ENCODE assay signal across 8 cellular contexts in the genomic region with DNA sequence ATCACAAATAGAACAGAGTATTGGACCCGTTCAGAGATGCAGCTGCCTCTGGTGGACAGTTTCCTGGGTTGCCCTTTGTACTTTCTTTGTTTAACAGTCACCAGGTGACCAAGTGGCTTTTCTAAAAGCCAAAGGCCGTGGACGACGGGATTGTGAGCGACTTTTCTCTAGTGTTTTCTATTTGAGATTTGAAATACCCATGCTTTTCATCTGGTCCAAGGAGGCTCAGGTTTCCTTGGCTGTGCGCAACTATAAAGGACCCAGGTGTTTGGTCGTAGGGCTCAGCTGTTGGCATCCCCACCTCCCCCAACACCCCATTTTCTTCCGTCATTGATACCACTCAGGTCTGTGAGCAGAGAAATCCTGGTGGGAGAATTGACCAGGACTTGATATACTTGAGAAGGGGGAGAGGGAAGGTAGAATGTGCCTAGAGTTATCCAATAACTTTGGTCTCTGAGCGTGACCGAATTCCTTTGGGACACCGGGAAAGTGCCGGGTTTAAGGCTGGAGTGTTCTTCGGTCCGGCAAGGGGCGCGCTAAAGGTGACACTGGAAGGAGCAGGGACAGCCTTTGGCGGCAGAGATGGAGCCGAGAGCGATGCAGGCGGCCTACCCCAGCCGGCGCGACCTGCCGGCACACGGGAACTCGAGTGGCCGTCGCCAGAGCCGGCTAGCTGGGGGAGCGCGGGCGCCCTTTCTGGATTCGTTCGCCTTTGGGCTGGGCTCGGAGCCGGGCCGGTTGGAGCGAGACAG.
DNase-seq lines count a peak whose midpoint lies in the region; ATAC-seq, FAIRE-seq and TF ChIP-seq lines count a peak whose summit lies in the region.

No MANE protein-coding gene starts in this region.

- no peaks in the 10 kb centered on the region for H3K9me3 Mint-ChIP-seq in activated T-cell treated with anti-CD3 and anti-CD28 coated beads, Interleukin-2, amount 50 U/mL, for 24 hours

- no peaks in the 10 kb centered on the region for H3K9me2 ChIP-seq in OCI-LY7 (ENCODE audit: insufficient read depth, low read length)

- H3K79me2 ChIP-seq in OCI-LY7 (ENCODE audit: insufficient read depth, low read depth, low read length) (no peaks in the 10 kb centered on the region), endothelial cell of umbilical vein (ENCODE audit: control insufficient read depth, insufficient read depth, low read length) (peaks cover 55% of the 10 kb centered on the region)

- CTCF ChIA-PET in OCI-LY7 (lab: Charles Lee; ENCODE audit: unreplicated experiment) (no interaction called here), endothelial cell of umbilical vein (lab: Charles Lee) (interaction anchor here (1.2 to 11.9 kb wide), 4 partner anchors 8 to 31 kb away, joined by 3 to 273 read pairs (median 41); no protein-coding TSS in a partner anchor)

- dilution Hi-C loops in endothelial cell of umbilical vein (cut with MboI; ENCODE audit: extremely low pct_ligation_motif_present, low sequenced_read_pairs): no loop called here

- H3K36me3 ChIP-seq in OCI-LY7 (ENCODE audit: insufficient read depth, low read length): peaks cover 5% of the 10 kb centered on the region
- peaks cover 7 to 11% of the 10 kb centered on the region in 2 experiments for H3K36me3 ChIP-seq in endothelial cell of umbilical vein (ENCODE audit: control insufficient read depth in 2 of 2, extremely low read depth in 1 of 2, insufficient read depth in 2 of 2, low read length in 2 of 2)

- TF ChIP-seq CTCF in OCI-LY7 (conservative IDR thresholded peaks at IDR 0.05; ENCODE audit: low read length) (0 out of 2 replicates have a peak, but pooled peaks have one; percentile 26), endothelial cell of umbilical vein (IDR thresholded peaks at IDR 0.05; ENCODE audit: extremely low read depth in 1 of 2, insufficient read depth in 1 of 2, low read depth in 1 of 2, low read length in 2 of 2) (no peak), omental fat pad (IDR thresholded peaks at IDR 0.05) (no peak)

- H3K27ac ChIP-seq in OCI-LY7 (ENCODE audit: low read depth, low read length, poor library complexity, severe bottlenecking) (no peak overlapping the region), endothelial cell of umbilical vein (ENCODE audit: insufficient read depth, low read depth, low read length) (peak overlapping the region; percentile 40)

- H3K36me3 Mint-ChIP-seq in activated T-cell treated with anti-CD3 and anti-CD28 coated beads, Interleukin-2, amount 50 U/mL, for 24 hours (ENCODE audit: low read depth): peaks cover 28% of the 10 kb centered on the region

- FAIRE-seq in endothelial cell of umbilical vein (lab: Jason Lieb, UNC): no peak

- no peaks in the 10 kb centered on the region for H3K9me1 ChIP-seq in endothelial cell of umbilical vein (replicated peaks; ENCODE audit: control insufficient read depth, extremely low read depth, insufficient read depth, low read length)

- H3K4me3 Mint-ChIP-seq in activated T-cell treated with anti-CD3 and anti-CD28 coated beads, Interleukin-2, amount 50 U/mL, for 24 hours: peak overlapping the region; percentile 83

- H3K27me3 Mint-ChIP-seq in activated T-cell treated with anti-CD3 and anti-CD28 coated beads, Interleukin-2, amount 50 U/mL, for 24 hours: no peaks in the 10 kb centered on the region

- H2AFZ ChIP-seq in OCI-LY7 (ENCODE audit: low read length) (0 out of 2 replicates have a peak overlapping the region, but pooled peaks have one; percentile 9), endothelial cell of umbilical vein (ENCODE audit: low read depth, low read length) (no peak overlapping the region)

- H3K9ac ChIP-seq in endothelial cell of umbilical vein (replicated peaks; ENCODE audit: extremely low read depth, insufficient read depth, low read length): peak overlapping the region; percentile 44

- BruUV-seq in OCI-LY7 (replicated peaks; lab: Mats Ljungman, UMichigan) (no TSS peak), endothelial cell of umbilical vein (replicated peaks; lab: Mats Ljungman, UMichigan) (TSS peak; percentile 92)

- H3K9me3 ChIP-seq in OCI-LY7 (ENCODE audit: low read length): no peaks in the 10 kb centered on the region
- H3K9me3 ChIP-seq in endothelial cell of umbilical vein (replicated peaks; ENCODE audit: control insufficient read depth, insufficient read depth, low read length): no peaks in the 10 kb centered on the region

- H3K4me1 Mint-ChIP-seq in activated T-cell treated with anti-CD3 and anti-CD28 coated beads, Interleukin-2, amount 50 U/mL, for 24 hours (ENCODE audit: low read depth): peaks cover 63% of the 10 kb centered on the region

- no peaks in the 10 kb centered on the region for H3K27me3 ChIP-seq in endothelial cell of umbilical vein (ENCODE audit: control insufficient read depth in 2 of 2, insufficient read depth in 2 of 2, low read length in 2 of 2)

- H3K4me2 ChIP-seq in OCI-LY7 (ENCODE audit: low read length) (peak overlapping the region; percentile 75), endothelial cell of umbilical vein (ENCODE audit: insufficient read depth, low read length) (peak overlapping the region; percentile 53)

- POLR2A ChIA-PET in OCI-LY7 (lab: Charles Lee) (interaction anchor here (0.6 to 1.0 kb wide), 2 partner anchors 11 to 376 kb away, joined by 3 read pairs; no protein-coding TSS in a partner anchor), endothelial cell of umbilical vein (lab: Charles Lee) (interaction anchor here (3.1 kb wide), 1 partner anchor 9 kb away, joined by 26 read pairs; no protein-coding TSS in a partner anchor)

- intact Hi-C loops in OCI-LY7 (cut with micrococcal nuclease; ENCODE audit: unreplicated experiment): no loop called here
- intact Hi-C loops in endothelial cell of umbilical vein (cut with micrococcal nuclease): loop anchor here (1.0 to 5.0 kb wide), 2 partner anchors 10 to 216 kb away; no protein-coding TSS in a partner anchor

- no peak for TF ChIP-seq POLR2A in endothelial cell of umbilical vein (IDR thresholded peaks at IDR 0.05; ENCODE audit: low read depth, low read length)

- H3K27ac Mint-ChIP-seq in activated T-cell treated with anti-CD3 and anti-CD28 coated beads, Interleukin-2, amount 50 U/mL, for 24 hours: peak overlapping the region; percentile 67

- H3K4me3 ChIP-seq in OCI-LY7 (ENCODE audit: low read depth, low read length, poor library complexity, severe bottlenecking) (peak overlapping the region; percentile 68), endothelial cell of umbilical vein (replicated peaks in 1 of 3; ENCODE audit: insufficient read depth in 1 of 3, low read depth in 1 of 3, low read length in 3 of 3) (peak overlapping the region in 2 of 3 experiments; percentile 35 to 65)

- DNase-seq in activated T-cell treated with anti-CD3 and anti-CD28 coated beads, Interleukin-2, amount 50 U/mL, for 24 hours: no peak
- no peak for DNase-seq in activated T-cell treated with anti-CD3 and anti-CD28 coated beads, Interleukin-2, amount 50 U/mL, for 1 hour
- DNase-seq in OCI-LY7 (ENCODE audit: low spot score) (no peak), endothelial cell of umbilical vein (ENCODE audit: low read depth, low spot score) (no peak), omental fat pad (ENCODE audit: low spot score) (no peak), hippocampal formation (lab: John Stamatoyannopoulos, UW) (no peak), DMS114 treated with DMSO at 0.1 percent for 48 hours (lab: John Stamatoyannopoulos, UW; ENCODE audit: unreplicated experiment) (no peak)

- ATAC-seq in omental fat pad (ENCODE audit: low FRiP score) (peak; percentile 7), GM19324 (IDR thresholded peaks at IDR 0.05; ENCODE audit: low FRiP score, unreplicated experiment) (no peak)

- peaks cover 39% of the 10 kb centered on the region for H3K4me1 ChIP-seq in OCI-LY7 (ENCODE audit: insufficient read depth, low read length, poor library complexity, severe bottlenecking)
- peaks cover 53% of the 10 kb centered on the region for H3K4me1 ChIP-seq in endothelial cell of umbilical vein (ENCODE audit: control insufficient read depth, extremely low read depth, insufficient read depth, low read length)

- H4K20me1 ChIP-seq in OCI-LY7 (ENCODE audit: insufficient read depth, low read length) (peaks cover 28% of the 10 kb centered on the region), endothelial cell of umbilical vein (replicated peaks; ENCODE audit: control insufficient read depth, extremely low read depth, insufficient read depth, low read length) (peaks cover 17% of the 10 kb centered on the region)

TF ChIP-seq in endothelial cell of umbilical vein, 7 proteins besides CTCF, POLR2A, EP300 and RAD21:
- no peak for TF ChIP-seq FOS (IDR thresholded peaks at IDR 0.05; ENCODE audit: borderline replicate concordance, insufficient read depth, low read length)
- TF ChIP-seq, protein P1, sequence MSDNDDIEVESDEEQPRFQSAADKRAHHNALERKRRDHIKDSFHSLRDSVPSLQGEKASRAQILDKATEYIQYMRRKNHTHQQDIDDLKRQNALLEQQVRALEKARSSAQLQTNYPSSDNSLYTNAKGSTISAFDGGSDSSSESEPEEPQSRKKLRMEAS (IDR thresholded peaks at IDR 0.05; ENCODE audit: insufficient read depth, insufficient read length): no peak
- no peak for TF ChIP-seq EZH2 (IDR thresholded peaks at IDR 0.05; ENCODE audit: borderline replicate concordance, low read depth, low read length, severe bottlenecking)
- TF ChIP-seq MYC (IDR thresholded peaks at IDR 0.05; ENCODE audit: low read depth, low read length): no peak
- no peak for TF ChIP-seq POLR2AphosphoS5 (IDR thresholded peaks at IDR 0.05; ENCODE audit: insufficient read depth, low read depth, low read length)
- TF ChIP-seq GATA2 (IDR thresholded peaks at IDR 0.05; ENCODE audit: insufficient read depth, insufficient read length, low read depth, low read length): no peak
- no peak for TF ChIP-seq JUN (IDR thresholded peaks at IDR 0.05; ENCODE audit: borderline replicate concordance, insufficient read depth, insufficient read length, low read depth)
